Comparison of ENCODE assay signal across 18 cellular contexts in genomic region chr2:18788590-18788989, GRCh38.
DNase-seq lines count a peak whose midpoint lies in the region; ATAC-seq and TF ChIP-seq lines count a peak whose summit lies in the region.
"Had no signal": no experiment of that assay in that cellular context is flagged by ENCODE, and none has a peak within 500 bp of the region (broad histone marks: within the 10 kb centered on the region; RNA-seq: fewer than 3 reads in every experiment).

No MANE protein-coding gene starts in this region.

- H3K4me3 ChIP-seq in A673 (ENCODE audit: low read depth, low read length, poor library complexity, severe bottlenecking) (no peak overlapping the region), Peyer's patch (no peak overlapping the region)
- H3K4me3 ChIP-seq: gastroesophageal sphincter, GM12878, GM23338, lung had no signal

- H3K4me3 Mint-ChIP-seq in chondrocyte (ENCODE audit: unreplicated experiment): no peak overlapping the region
- no peak overlapping the region for H3K4me3 Mint-ChIP-seq in activated naive CD8-positive, alpha-beta T cell treated with anti-CD3 and anti-CD28 coated beads, Interleukin-2, amount 50 U/mL, for 24 hours
- H3K4me3 Mint-ChIP-seq: activated naive CD8-positive, alpha-beta T cell; GM23338 had no signal

- peak overlapping the region; percentile 88 for H3K27ac Mint-ChIP-seq in chondrocyte (ENCODE audit: unreplicated experiment)
- H3K27ac Mint-ChIP-seq in activated naive CD8-positive, alpha-beta T cell treated with anti-CD3 and anti-CD28 coated beads, Interleukin-2, amount 50 U/mL, for 24 hours: no peak overlapping the region
- H3K27ac Mint-ChIP-seq: activated naive CD8-positive, alpha-beta T cell; GM23338 had no signal

- TF ChIP-seq CTCF in A673 (conservative IDR thresholded peaks at IDR 0.05; ENCODE audit: low read depth, low read length): no peak
- no peak for TF ChIP-seq CTCF in chondrocyte (IDR thresholded peaks at IDR 0.05)
- TF ChIP-seq CTCF in Peyer's patch (IDR thresholded peaks at IDR 0.05): no peak

- no peaks in the 10 kb centered on the region for H3K9me3 ChIP-seq in A673 (ENCODE audit: low read depth, low read length, poor library complexity, severe bottlenecking)
- H3K9me3 ChIP-seq in Peyer's patch: no peaks in the 10 kb centered on the region

- CTCF ChIA-PET in A673 (lab: Charles Lee): no interaction called here

- H3K4me1 Mint-ChIP-seq in chondrocyte (ENCODE audit: low read depth): peaks cover 54% of the 10 kb centered on the region
- H3K4me1 Mint-ChIP-seq in activated naive CD8-positive, alpha-beta T cell treated with anti-CD3 and anti-CD28 coated beads, Interleukin-2, amount 50 U/mL, for 24 hours: no peaks in the 10 kb centered on the region

- H3K4me1 ChIP-seq in A673 (ENCODE audit: insufficient read depth, low read length, poor library complexity, severe bottlenecking): no peaks in the 10 kb centered on the region
- peaks cover 0 to 3% (median 0%) of the 10 kb centered on the region in 4 donors for H3K4me1 ChIP-seq in Peyer's patch

- no peaks in the 10 kb centered on the region for H3K27me3 ChIP-seq in A673 (replicated peaks; ENCODE audit: insufficient read depth, low read depth, low read length, poor library complexity)
- H3K27me3 ChIP-seq in Peyer's patch: no peaks in the 10 kb centered on the region
- H3K27me3 ChIP-seq: gastroesophageal sphincter had no signal

- peak; percentile 9 for DNase-seq in A673 (ENCODE audit: low spot score)
- peak; percentile 74 for DNase-seq in M059J (ENCODE audit: low read depth)
- no peak for DNase-seq in chondrocyte (ENCODE audit: low spot score)
- DNase-seq in kidney tubule cell (ENCODE audit: low spot score): peak; percentile 96
- DNase-seq in Kasumi-1 (lab: John Stamatoyannopoulos, UW): no peak
- no peak for DNase-seq in Peyer's patch
- DNase-seq in activated naive CD8-positive, alpha-beta T cell treated with anti-CD3 and anti-CD28 coated beads, Interleukin-2, amount 50 U/mL, for 24 hours: no peak
- no peak for DNase-seq in stimulated activated CD4-positive, alpha-beta T cell treated with anti-CD3 and anti-CD28 coated beads, Interleukin-1b, Interleukin-23, amount 100 ng/mL, for 48 hours
- DNase-seq: DMS53; NCI-H1436; SHP77 treated with DMSO at 0.1 percent for 48 hours; stimulated activated CD4-positive, alpha-beta T cell treated with anti-CD3 and anti-CD28 coated beads, Interleukin-2, amount 100 ng/mL, for 24 hours had no signal

- H3K27ac ChIP-seq in A673 (ENCODE audit: low read depth, low read length, poor library complexity, severe bottlenecking) (no peak overlapping the region), Peyer's patch (no peak overlapping the region)
- H3K27ac ChIP-seq: gastroesophageal sphincter, VCaP had no signal

- peaks cover 14% of the 10 kb centered on the region for H3K9me3 Mint-ChIP-seq in chondrocyte (ENCODE audit: low read depth)
- peaks cover 3% of the 10 kb centered on the region for H3K9me3 Mint-ChIP-seq in activated naive CD8-positive, alpha-beta T cell treated with anti-CD3 and anti-CD28 coated beads, Interleukin-2, amount 50 U/mL, for 24 hours
- H3K9me3 Mint-ChIP-seq: GM23338 had no signal

- H3K36me3 ChIP-seq in A673 (ENCODE audit: insufficient read depth, low read length, poor library complexity, severe bottlenecking) (no peaks in the 10 kb centered on the region), Peyer's patch (no peaks in the 10 kb centered on the region)
- H3K36me3 ChIP-seq: gastroesophageal sphincter had no signal

- POLR2A ChIA-PET in A673 (lab: Charles Lee; ENCODE audit: low non-redundant PET): no interaction called here

- BruUV-seq in A673 (replicated peaks; lab: Mats Ljungman, UMichigan): no TSS peak

- TF ChIP-seq POLR2A in Peyer's patch (IDR thresholded peaks at IDR 0.05): no peak

- H3K36me3 Mint-ChIP-seq in chondrocyte (ENCODE audit: low read depth): no peaks in the 10 kb centered on the region
- H3K36me3 Mint-ChIP-seq in activated naive CD8-positive, alpha-beta T cell treated with anti-CD3 and anti-CD28 coated beads, Interleukin-2, amount 50 U/mL, for 24 hours (ENCODE audit: low read depth): peaks cover 4% of the 10 kb centered on the region

- ATAC-seq in activated naive CD8-positive, alpha-beta T cell treated with anti-CD3 and anti-CD28 coated beads, Interleukin-2, amount 50 U/mL, for 24 hours: no peak
- ATAC-seq: gastroesophageal sphincter, GM12878, GM23338 had no signal

- H3K27me3 Mint-ChIP-seq in chondrocyte (ENCODE audit: low read depth): no peaks in the 10 kb centered on the region
- H3K27me3 Mint-ChIP-seq in activated naive CD8-positive, alpha-beta T cell treated with anti-CD3 and anti-CD28 coated beads, Interleukin-2, amount 50 U/mL, for 24 hours: no peaks in the 10 kb centered on the region
- H3K27me3 Mint-ChIP-seq: activated naive CD8-positive, alpha-beta T cell had no signal

- intact Hi-C loops in A673 (cut with micrococcal nuclease; ENCODE audit: unreplicated experiment): no loop called here

Comparison
In these comparisons a context has a peak if more than half of its experiments do, and no peak if none do; other contexts are left out.
1. DNase-seq: peak in A673 (single experiment), M059J (single experiment) and kidney tubule cell (single experiment); none in chondrocyte (single experiment), Kasumi-1 (0 of 2), Peyer's patch (0 of 3), activated naive CD8-positive, alpha-beta T cell treated with anti-CD3 and anti-CD28 coated beads, Interleukin-2, amount 50 U/mL, for 24 hours (single experiment) and stimulated activated CD4-positive, alpha-beta T cell treated with anti-CD3 and anti-CD28 coated beads, Interleukin-1b, Interleukin-23, amount 100 ng/mL, for 48 hours (single experiment).